32 cellular contexts compared by ENCODE assay signal in genomic region chr2:67341012-67341318, GRCh38.
"Had no signal": no experiment of that assay in that cellular context is flagged by ENCODE, and none has a peak within 500 bp of the region (broad histone marks: within the 10 kb centered on the region; RNA-seq: fewer than 3 reads in every experiment).

No MANE protein-coding gene starts in this region.

- H3K27me3 ChIP-seq: MG63 had no signal

- H3K36me3 ChIP-seq: MG63 had no signal

- DNase-seq: Karpas-422, Kasumi-1, MG63, MM.1S, MV-4-11, NCI-H1048, NCI-H1092, NCI-H1092 treated with DMSO at 0.1 percent for 48 hours, NCI-H1105, NCI-H1105 treated with DMSO at 0.1 percent for 48 hours, NCI-H1417, NCI-H1417 treated with DMSO at 0.1 percent for 48 hours, NCI-H1436, NCI-H1436 treated with DMSO at 0.1 percent for 48 hours, NCI-H146, NCI-H1694, NCI-H1694 treated with DMSO at 0.1 percent for 48 hours, NCI-H187, NCI-H187 treated with DMSO at 0.1 percent for 48 hours, NCI-H1930, NCI-H2029, NCI-H2081, NCI-H2081 treated with DMSO at 0.1 percent for 48 hours, NCI-H2107, NCI-H2171, NCI-H2171 treated with DMSO at 0.1 percent for 48 hours, NCI-H2227 treated with DMSO at 0.1 percent for 48 hours, NCI-H226, NCI-H446, NCI-H510A, NCI-H510A treated with DMSO at 0.1 percent for 48 hours had no signal

- H3K27ac ChIP-seq: KMS-11 had no signal

- H3K4me3 ChIP-seq: MG63 had no signal

- H3K4me2 ChIP-seq: KMS-11 had no signal

- H3K9me3 ChIP-seq: MG63 had no signal
